ENCODE assay signal across 21 cellular contexts in genomic region chr20:50469324-50469723, GRCh38.
"Had no signal": no experiment of that assay in that cellular context is flagged by ENCODE, and none has a peak within 500 bp of the region (broad histone marks: within the 10 kb centered on the region; RNA-seq: fewer than 3 reads in every experiment).

No MANE protein-coding gene starts in this region.

- DNase-seq: Kasumi-1; MM.1S; NCI-H1092 treated with DMSO at 0.1 percent for 48 hours; NCI-H1436; NCI-H1930; NCI-H2081; NCI-H2107; NCI-H2227 treated with DMSO at 0.1 percent for 48 hours; NCI-H510A treated with DMSO at 0.1 percent for 48 hours; NCI-H526; NCI-H748 treated with DMSO at 0.1 percent for 48 hours; NK-92 treated with Interleukin-12 subunit alpha and Interleukin-12 subunit beta, amount 100 ng/mL, for 24 hours; PC-3; SHP77; SK-N-SH; SW 1271; T-cell had no signal

- H3K9ac ChIP-seq: KMS-11, SK-N-SH had no signal

- H3K9me3 ChIP-seq: SK-N-SH had no signal

- ATAC-seq: K562, Panc1, PC-3, T-cell had no signal

- H3K4me2 ChIP-seq: KMS-11, SK-N-SH had no signal

- H3K4me3 ChIP-seq: K562 had no signal

- H3K9me2 ChIP-seq: SK-N-SH had no signal

- H3K27ac ChIP-seq: KMS-11, RWPE1 had no signal
